In the genomic region with DNA sequence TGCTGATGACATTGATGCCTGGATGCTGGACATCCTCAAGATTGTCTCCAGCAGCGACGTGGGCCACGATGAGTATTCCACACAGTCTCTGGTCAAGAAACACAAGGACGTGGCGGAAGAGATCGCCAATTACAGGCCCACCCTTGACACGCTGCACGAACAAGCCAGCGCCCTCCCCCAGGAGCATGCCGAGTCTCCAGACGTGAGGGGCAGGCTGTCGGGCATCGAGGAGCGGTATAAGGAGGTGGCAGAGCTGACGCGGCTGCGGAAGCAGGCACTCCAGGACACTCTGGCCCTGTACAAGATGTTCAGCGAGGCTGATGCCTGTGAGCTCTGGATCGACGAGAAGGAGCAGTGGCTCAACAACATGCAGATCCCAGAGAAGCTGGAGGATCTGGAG, we compare ENCODE assay signal across 13 cellular contexts.
DNase-seq lines count a peak whose midpoint lies in the region; ATAC-seq and TF ChIP-seq lines count a peak whose summit lies in the region.
"Had no signal": no experiment of that assay in that cellular context is flagged by ENCODE, and none has a peak within 500 bp of the region (broad histone marks: within the 10 kb centered on the region; RNA-seq: fewer than 3 reads in every experiment).

No MANE protein-coding gene starts in this region.

- CTCF ChIA-PET in Calu3 (lab: Charles Lee) (no interaction called here), RWPE1 (lab: Yijun Ruan, JAX) (interaction anchor here (0.5 kb wide), 1 partner anchor 67 kb away, joined by 4 read pairs; no protein-coding TSS in a partner anchor)

- intact Hi-C loops in Calu3 (cut with micrococcal nuclease; ENCODE audit: unreplicated experiment) = no loop called here
- intact Hi-C loops in sciatic nerve (cut with DNase I) = no loop called here

- no peak overlapping the region for H3K4me3 ChIP-seq in gastroesophageal sphincter
- H3K4me3 ChIP-seq: sigmoid colon had no signal

- H3K27ac Mint-ChIP-seq in Calu3 (ENCODE audit: unreplicated experiment) = peak overlapping the region; percentile 87

- peaks cover 0 to 74% (median 24%) of the 10 kb centered on the region in 3 donors for H3K4me1 ChIP-seq in gastroesophageal sphincter

- WGBS in gastroesophageal sphincter (ENCODE audit: low coverage in 1 of 2), 2 donors = 93 to 95% methylated on average over 10 to 14 of the region's 20 CpGs

- no peaks in the 10 kb centered on the region for H3K27me3 ChIP-seq in gastroesophageal sphincter
- H3K27me3 ChIP-seq: sigmoid colon had no signal

- H3K9me3 ChIP-seq in gastroesophageal sphincter = no peaks in the 10 kb centered on the region
- H3K9me3 ChIP-seq: sigmoid colon had no signal

- DNase-seq in Calu3 (no peak), RWPE1 (ENCODE audit: low spot score) (no peak), sciatic nerve (ENCODE audit: low spot score) (no peak), HuH-7.5 (ENCODE audit: low spot score) (no peak)
- no peak for DNase-seq in effector CD8-positive, alpha-beta T cell (lab: John Stamatoyannopoulos, UW)
- DNase-seq: activated CD8-positive, alpha-beta memory T cell treated with anti-CD3 and anti-CD28 coated beads for 24 hours; effector memory CD4-positive, alpha-beta T cell; head of caudate nucleus; NCI-H69; sigmoid colon had no signal

- no peaks in the 10 kb centered on the region for H3K27me3 Mint-ChIP-seq in Calu3 (ENCODE audit: unreplicated experiment)

- POLR2A ChIA-PET in RWPE1 (lab: Yijun Ruan, JAX; ENCODE audit: low non-redundant PET) = no interaction called here

- H3K27ac ChIP-seq in RWPE1 (peak overlapping the region; percentile 30; the same call in 1 of the 2 replicates), gastroesophageal sphincter (peak overlapping the region in 3 of 4 donors; percentile 21 to 62 (median 60))

- no peak for TF ChIP-seq POLR2A in gastroesophageal sphincter (IDR thresholded peaks at IDR 0.05)

- peaks cover 70% of the 10 kb centered on the region for H3K4me1 Mint-ChIP-seq in Calu3 (ENCODE audit: low read depth, unreplicated experiment)

- BruUV-seq in Calu3 (replicated peaks; lab: Mats Ljungman, UMichigan) = TSS peak; percentile 56

- peaks cover 100% of the 10 kb centered on the region for H3K36me3 Mint-ChIP-seq in Calu3 (ENCODE audit: insufficient read depth, unreplicated experiment)

- TF ChIP-seq CTCF in Calu3 (IDR thresholded peaks at IDR 0.05; ENCODE audit: unreplicated experiment) (no peak), RWPE1 (conservative IDR thresholded peaks at IDR 0.05; ENCODE audit: low read depth) (no peak), gastroesophageal sphincter (IDR thresholded peaks at IDR 0.05) (no peak)

- H3K4me3 Mint-ChIP-seq in Calu3 (ENCODE audit: low read depth, unreplicated experiment) = no peak overlapping the region
- H3K4me3 Mint-ChIP-seq: activated T-helper 1 cell treated with anti-CD3 and anti-CD28 coated beads, Interleukin-12 subunit alpha, Interleukin-12 subunit beta, Interleukin-2, Interleukin-4 antibody, amounts not matched to agents 30 ng/mL and 10 ng/mL and 1 ng/mL, durations not matched to agents 14 hours and 24 hours and 36 hours had no signal

- no peak for TF ChIP-seq EP300 in gastroesophageal sphincter (IDR thresholded peaks at IDR 0.05)

- H3K36me3 ChIP-seq in gastroesophageal sphincter = peaks cover 6 to 100% of the 10 kb centered on the region in 2 donors

- ATAC-seq in gastroesophageal sphincter (no peak), sciatic nerve (peak; percentile 4), GM21619 (IDR thresholded peaks at IDR 0.05; ENCODE audit: unreplicated experiment) (no peak)

- H3K9me3 Mint-ChIP-seq in Calu3 (ENCODE audit: low read depth, unreplicated experiment) = no peaks in the 10 kb centered on the region
- H3K9me3 Mint-ChIP-seq: activated T-helper 1 cell treated with anti-CD3 and anti-CD28 coated beads, Interleukin-12 subunit alpha, Interleukin-12 subunit beta, Interleukin-2, Interleukin-4 antibody, amounts not matched to agents 30 ng/mL and 10 ng/mL and 1 ng/mL, durations not matched to agents 14 hours and 24 hours and 36 hours had no signal
